Comparison of ENCODE assay signal across 15 cellular contexts in genomic region chr3:89165636-89166312, GRCh38.
"Had no signal": no experiment of that assay in that cellular context is flagged by ENCODE, and none has a peak within 500 bp of the region (broad histone marks: within the 10 kb centered on the region; RNA-seq: fewer than 3 reads in every experiment).

No MANE protein-coding gene starts in this region.

- H3K4me1 Mint-ChIP-seq: activated naive CD4-positive, alpha-beta T cell treated with anti-CD3 and anti-CD28 coated beads, Interleukin-2, amount 10 ng/mL, durations not matched to agents 7 days and 5 days had no signal

- H3K36me3 Mint-ChIP-seq: activated naive CD4-positive, alpha-beta T cell treated with anti-CD3 and anti-CD28 coated beads, Interleukin-2, amount 10 ng/mL, durations not matched to agents 7 days and 5 days; mesothelial cell of epicardium had no signal

- H3K9me3 ChIP-seq: gastroesophageal sphincter, pancreas, stomach, thoracic aorta, upper lobe of right lung had no signal

- DNase-seq: activated CD4-positive, alpha-beta T cell treated with anti-CD3 and anti-CD28 coated beads for 1 hour; activated CD4-positive, alpha-beta T cell treated with anti-CD3 and anti-CD28 coated beads, Interleukin-2, amount 50 U/mL, for 48 hours; activated naive CD4-positive, alpha-beta T cell treated with anti-CD3 and anti-CD28 coated beads, Interleukin-2, amount 10 ng/mL, durations not matched to agents 7 days and 5 days; pancreas; stimulated activated CD4-positive, alpha-beta T cell treated with anti-CD3 and anti-CD28 coated beads, Interleukin-12 subunit alpha, Interleukin-12 subunit beta, amount 100 ng/mL, for 4 hours; stimulated activated CD4-positive, alpha-beta T cell treated with anti-CD3 and anti-CD28 coated beads, Interleukin-2, amount 100 ng/mL, for 24 hours; stomach; upper lobe of right lung had no signal

- H3K9me3 Mint-ChIP-seq: activated naive CD4-positive, alpha-beta T cell treated with anti-CD3 and anti-CD28 coated beads, Interleukin-2, amount 10 ng/mL, durations not matched to agents 7 days and 5 days; activated T-helper 2 cell treated with anti-CD3 and anti-CD28 coated beads, Interferon-gamma antibody, Interleukin-2, Interleukin-4, amounts not matched to agents 10 μg/mL and 5 μg/mL and 100 μg/mL, durations not matched to agents 14 hours and 24 hours and 36 hours; mesothelial cell of epicardium had no signal

- H3K4me3 Mint-ChIP-seq: activated naive CD4-positive, alpha-beta T cell treated with anti-CD3 and anti-CD28 coated beads, Interleukin-2, amount 10 ng/mL, durations not matched to agents 7 days and 5 days; mesothelial cell of epicardium had no signal

- H3K27ac Mint-ChIP-seq: activated naive CD4-positive, alpha-beta T cell treated with anti-CD3 and anti-CD28 coated beads, Interleukin-2, amount 10 ng/mL, durations not matched to agents 7 days and 5 days; activated T-helper 2 cell treated with anti-CD3 and anti-CD28 coated beads, Interferon-gamma antibody, Interleukin-2, Interleukin-4, amounts not matched to agents 10 μg/mL and 5 μg/mL and 100 μg/mL, durations not matched to agents 14 hours and 24 hours and 36 hours; mesothelial cell of epicardium had no signal

- H3K27me3 Mint-ChIP-seq: activated naive CD4-positive, alpha-beta T cell treated with anti-CD3 and anti-CD28 coated beads, Interleukin-2, amount 10 ng/mL, durations not matched to agents 7 days and 5 days had no signal

- H3K27ac ChIP-seq: cardiac muscle cell, gastroesophageal sphincter, pancreas, stomach, thoracic aorta, upper lobe of right lung had no signal

- H3K27me3 ChIP-seq: cardiac muscle cell, gastroesophageal sphincter, pancreas, stomach, upper lobe of right lung had no signal

- H3K36me3 ChIP-seq: cardiac muscle cell, gastroesophageal sphincter, pancreas, stomach, thoracic aorta, upper lobe of right lung had no signal

- FAIRE-seq: astrocyte, endometrium, pancreas had no signal

- H3K4me1 ChIP-seq: pancreas, stomach, upper lobe of right lung had no signal

- H3K4me3 ChIP-seq: cardiac muscle cell, gastroesophageal sphincter, pancreas, stomach, thoracic aorta, upper lobe of right lung had no signal
